Comparison of ENCODE assay signal across 8 cellular contexts in the genomic region with DNA sequence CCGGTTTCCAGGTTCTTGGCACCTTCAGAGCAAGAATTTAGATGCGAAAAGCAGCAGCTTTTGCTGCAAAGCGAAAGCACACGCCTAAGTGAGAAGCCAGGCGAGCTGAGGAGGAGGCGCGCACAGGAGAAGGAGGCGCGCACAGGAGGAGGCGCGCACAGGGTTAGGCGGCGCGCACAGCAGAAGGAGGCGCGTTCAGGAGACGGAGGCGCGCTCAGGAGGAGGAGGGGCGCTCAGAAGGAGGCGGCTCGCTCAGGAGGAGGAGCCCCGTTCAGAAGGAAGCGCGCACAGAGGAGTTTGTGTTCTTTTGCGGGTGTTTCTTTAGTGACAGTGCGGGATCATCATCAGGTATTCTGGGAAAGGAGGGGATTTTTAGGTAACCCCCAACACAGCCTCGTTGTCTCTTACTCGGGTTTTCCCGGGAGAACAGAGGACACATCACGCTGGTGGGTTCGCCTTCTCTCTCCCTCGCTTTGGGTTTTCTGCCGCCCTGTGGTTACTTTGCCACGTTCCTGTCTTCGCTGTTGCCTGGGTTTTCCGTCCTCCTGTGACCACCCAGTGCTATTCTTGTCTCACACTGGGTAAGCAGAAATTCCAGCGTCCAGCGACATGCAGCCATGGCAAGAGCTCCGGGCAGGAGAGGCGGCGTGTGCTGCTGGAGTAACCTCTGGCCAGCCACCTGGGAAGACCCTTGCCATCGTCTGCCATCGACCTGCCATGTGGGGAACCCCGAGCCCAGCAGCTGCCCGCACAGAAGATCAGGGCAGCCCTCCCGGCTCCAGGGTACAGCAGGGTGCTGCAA. TPM values are rescaled to one million over a fixed set of nuclear protein-coding genes. Genes with fewer than 3 reads are reported as not detected.
DNase-seq lines count a peak whose midpoint lies in the region; ATAC-seq and TF ChIP-seq lines count a peak whose summit lies in the region.

No MANE protein-coding gene starts in this region.

- peak; percentile 90 for ATAC-seq in stimulated activated naive CD8-positive, alpha-beta T cell treated with anti-CD3 and anti-CD28 coated beads, Interleukin-15, Interleukin-2, amounts not matched to agents 100 U/mL and 50 U/mL, for 24 hours

- H3K9me3 Mint-ChIP-seq in nephron progenitor cell, result no peaks in the 10 kb centered on the region

- peak overlapping the region; percentile 87 for H3K4me3 Mint-ChIP-seq in nephron progenitor cell

- H3K27me3 Mint-ChIP-seq in nephron progenitor cell (ENCODE audit: low read depth, poor library complexity), result peaks cover 3% of the 10 kb centered on the region

- H3K36me3 ChIP-seq in H7 (replicated peaks; ENCODE audit: control insufficient read depth, insufficient read depth, low read length), result peaks cover 10% of the 10 kb centered on the region

- no peaks in the 10 kb centered on the region for H3K27me3 ChIP-seq in H7 (ENCODE audit: control insufficient read depth, insufficient read depth, low read length)

- TF ChIP-seq CTCF in nephron progenitor cell (IDR thresholded peaks at IDR 0.05), result no peak

- H3K27ac Mint-ChIP-seq in nephron progenitor cell, result no peak overlapping the region

- DNase-seq in EL (peak; percentile 68), H7 (peak; percentile 91), NCI-H2196 (lab: John Stamatoyannopoulos, UW; ENCODE audit: unreplicated experiment) (peak; percentile 71), erythroblast (lab: John Stamatoyannopoulos, UW) (peak; percentile 68 to 77), nephron progenitor cell (peak; percentile 64), OCI-M2 (lab: John Stamatoyannopoulos, UW; ENCODE audit: unreplicated experiment) (no peak)
- peak; percentile 77 for DNase-seq in activated T-cell treated with anti-CD3 and anti-CD28 coated beads, Interleukin-2, amount 50 U/mL, for 1 hour
- peak; percentile 56 for DNase-seq in stimulated activated naive CD8-positive, alpha-beta T cell treated with anti-CD3 and anti-CD28 coated beads, Interleukin-15, Interleukin-2, amounts not matched to agents 100 U/mL and 50 U/mL, for 24 hours

- peaks cover 41% of the 10 kb centered on the region for H3K4me1 Mint-ChIP-seq in nephron progenitor cell

- H3K36me3 Mint-ChIP-seq in nephron progenitor cell (ENCODE audit: low read depth), result peaks cover 61% of the 10 kb centered on the region

- TF ChIP-seq POLR2A in erythroblast (IDR thresholded peaks at IDR 0.05; ENCODE audit: low read length), result peak; percentile 49

- peak overlapping the region; percentile 45 for H3K4me3 ChIP-seq in H7 (ENCODE audit: insufficient read depth, low read depth, low read length)

RNA-seq across cellular contexts. Expression of a gene that starts 47.0 kb away (rescaled TPM):
- 45.4 and 64.0 TPM in 2 replicates for total RNA-seq in H7 (2014; rRNA removed; shearing (Covaris generic))

RNA-seq across cellular contexts. Expression of a gene that starts 47.1 kb away (rescaled TPM):
- total RNA-seq in H7 (2014; rRNA removed; shearing (Covaris generic)), result 34.0 and 34.8 TPM in 2 replicates
